Comparison of ENCODE assay signal across 23 cellular contexts in genomic region chrX:19609541-19609940, GRCh38.
"Had no signal": no experiment of that assay in that cellular context is flagged by ENCODE, and none has a peak within 500 bp of the region (broad histone marks: within the 10 kb centered on the region; RNA-seq: fewer than 3 reads in every experiment).

No MANE protein-coding gene starts in this region.

- H3K9me3 ChIP-seq: ascending aorta, body of pancreas had no signal

- H3K36me3 ChIP-seq: ascending aorta, WERI-Rb-1 had no signal

- H3K9me3 Mint-ChIP-seq: activated naive CD4-positive, alpha-beta T cell treated with anti-CD3 and anti-CD28 coated beads, Interleukin-2, amount 50 U/mL, for 24 hours; activated naive CD8-positive, alpha-beta T cell treated with anti-CD3 and anti-CD28 coated beads, Interleukin-2, amount 50 U/mL, for 24 hours had no signal

- H3K4me1 ChIP-seq: ascending aorta, body of pancreas had no signal

- H3K27ac Mint-ChIP-seq: activated CD4-positive, alpha-beta T cell treated with anti-CD3 and anti-CD28 coated beads for 36 hours; activated CD8-positive, alpha-beta T cell treated with anti-CD3 and anti-CD28 coated beads, Interleukin-2, amount 10 ng/mL, durations not matched to agents 7 days and 5 days; activated naive CD8-positive, alpha-beta T cell treated with anti-CD3 and anti-CD28 coated beads, Interleukin-2, amount 50 U/mL, for 24 hours had no signal

- H3K4me3 Mint-ChIP-seq: activated CD4-positive, alpha-beta T cell treated with anti-CD3 and anti-CD28 coated beads for 36 hours; activated CD8-positive, alpha-beta T cell treated with anti-CD3 and anti-CD28 coated beads, Interleukin-2, amount 10 ng/mL, durations not matched to agents 7 days and 5 days; activated naive CD4-positive, alpha-beta T cell treated with anti-CD3 and anti-CD28 coated beads, Interleukin-2, amount 50 U/mL, for 24 hours; activated naive CD8-positive, alpha-beta T cell treated with anti-CD3 and anti-CD28 coated beads, Interleukin-2, amount 50 U/mL, for 24 hours had no signal

- H3K27ac ChIP-seq: ascending aorta, body of pancreas, KMS-11, WERI-Rb-1 had no signal

- H3K27me3 ChIP-seq: ascending aorta, body of pancreas had no signal

- H3K4me3 ChIP-seq: ascending aorta, body of pancreas had no signal

- DNase-seq: activated CD4-positive, alpha-beta T cell treated with anti-CD3 and anti-CD28 coated beads for 36 hours; activated CD8-positive, alpha-beta T cell treated with anti-CD3 and anti-CD28 coated beads, Interleukin-2, amount 10 ng/mL, durations not matched to agents 7 days and 5 days; activated naive CD8-positive, alpha-beta T cell treated with anti-CD3 and anti-CD28 coated beads, Interleukin-2, amount 50 U/mL, for 24 hours; activated T-cell treated with anti-CD3 and anti-CD28 coated beads, Interleukin-2, amount 50 U/mL, for 48 hours; amniotic stem cell; body of pancreas; MV-4-11; NCI-H1092 treated with DMSO at 0.1 percent for 48 hours; NCI-H1417 treated with DMSO at 0.1 percent for 48 hours; NCI-H1694; NCI-H2029; NCI-H2107; NCI-H2171 treated with DMSO at 0.1 percent for 48 hours; NCI-H345; NCI-H510A; NCI-H526 treated with DMSO at 0.1 percent for 48 hours; NCI-H82; SIG-M5; T-helper 2 cell; WERI-Rb-1 had no signal

- H3K27me3 Mint-ChIP-seq: activated CD4-positive, alpha-beta T cell treated with anti-CD3 and anti-CD28 coated beads for 36 hours; activated naive CD4-positive, alpha-beta T cell treated with anti-CD3 and anti-CD28 coated beads, Interleukin-2, amount 50 U/mL, for 24 hours; activated naive CD8-positive, alpha-beta T cell treated with anti-CD3 and anti-CD28 coated beads, Interleukin-2, amount 50 U/mL, for 24 hours had no signal

- ATAC-seq: activated CD4-positive, alpha-beta T cell treated with anti-CD3 and anti-CD28 coated beads for 36 hours; activated CD8-positive, alpha-beta T cell treated with anti-CD3 and anti-CD28 coated beads, Interleukin-2, amount 10 ng/mL, durations not matched to agents 7 days and 5 days; activated naive CD8-positive, alpha-beta T cell treated with anti-CD3 and anti-CD28 coated beads, Interleukin-2, amount 50 U/mL, for 24 hours; body of pancreas had no signal
